ENCODE assay signal across 18 cellular contexts in genomic region chrX:22203186-22203585, GRCh38.
A peak's percentile ranks its signal among the peaks of the same experiment; 100 is the strongest.
DNase-seq lines count a peak whose midpoint lies in the region; ATAC-seq and TF ChIP-seq lines count a peak whose summit lies in the region.
"Had no signal": no experiment of that assay in that cellular context is flagged by ENCODE, and none has a peak within 500 bp of the region (broad histone marks: within the 10 kb centered on the region; RNA-seq: fewer than 3 reads in every experiment).

No MANE protein-coding gene starts in this region.

- TF ChIP-seq POLR2A in vagina (IDR thresholded peaks at IDR 0.05) = no peak

- DNase-seq in DMS 273 (lab: John Stamatoyannopoulos, UW; ENCODE audit: unreplicated experiment) = peak; percentile 84
- peak; percentile 77 for DNase-seq in NCI-H2171 (lab: John Stamatoyannopoulos, UW)
- peak; percentile 67 for DNase-seq in NCI-H69 (lab: John Stamatoyannopoulos, UW)
- DNase-seq in cerebellar cortex (ENCODE audit: low spot score) = peak; percentile 4
- no peak for DNase-seq in vagina (ENCODE audit: extremely low spot score in 2 of 2)
- DNase-seq in CD1c-positive myeloid dendritic cell (ENCODE audit: extremely low spot score) = no peak
- no peak for DNase-seq in DMS114 treated with DMSO at 0.1 percent for 48 hours (lab: John Stamatoyannopoulos, UW; ENCODE audit: unreplicated experiment)
- DNase-seq: ACHN; CD8-positive, alpha-beta T cell; COR-L47; DMS153; DND-41; GF-D8; HCEC 1CT; HFFc6 had no signal

- no peaks in the 10 kb centered on the region for H3K4me1 ChIP-seq in vagina

- ATAC-seq in GM18868 (IDR thresholded peaks at IDR 0.05; ENCODE audit: unreplicated experiment) = no peak
- ATAC-seq: CD8-positive, alpha-beta T cell; K562 had no signal

- H3K27me3 ChIP-seq in vagina = no peaks in the 10 kb centered on the region

- no peak for TF ChIP-seq CTCF in vagina (IDR thresholded peaks at IDR 0.05)

- H3K4me3 ChIP-seq in vagina = no peak overlapping the region
- H3K4me3 ChIP-seq: K562 had no signal

- H3K27ac ChIP-seq in vagina = no peak overlapping the region
- H3K27ac ChIP-seq: C4-2B had no signal

- no peaks in the 10 kb centered on the region for H3K9me3 ChIP-seq in vagina

- H3K36me3 ChIP-seq in vagina = no peaks in the 10 kb centered on the region

- intact Hi-C loops in vagina (cut with DNase I) = no loop called here

Comparison
In these comparisons a context has a peak if more than half of its experiments do, and no peak if none do; other contexts are left out.
1. DNase-seq: peak in DMS 273 (single experiment), NCI-H2171 (single experiment), NCI-H69 (single experiment) and cerebellar cortex (single experiment); none in vagina (0 of 2), CD1c-positive myeloid dendritic cell (single experiment) and DMS114 treated with DMSO at 0.1 percent for 48 hours (single experiment).